ENCODE assay signal across 20 cellular contexts in the genomic region with DNA sequence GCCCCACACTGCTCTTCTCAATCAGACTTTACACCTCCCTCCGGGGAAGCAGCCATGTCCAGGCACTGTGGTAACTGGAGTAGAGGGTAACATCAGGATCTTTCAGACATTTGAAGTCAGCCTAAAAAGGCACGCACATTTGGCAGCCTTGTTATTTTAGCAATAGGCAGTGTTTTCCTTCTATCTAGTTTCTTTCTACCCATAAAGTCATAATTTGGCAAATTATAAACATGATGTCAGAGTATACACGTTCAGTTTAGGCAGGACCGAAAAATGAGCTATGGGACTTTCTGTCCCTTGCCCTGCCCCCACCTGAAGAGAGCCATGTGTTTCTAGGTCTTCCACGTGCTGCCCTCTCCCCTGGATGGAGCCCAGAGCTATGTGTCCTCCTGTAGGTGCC.
"Had no signal": no experiment of that assay in that cellular context is flagged by ENCODE, and none has a peak within 500 bp of the region (broad histone marks: within the 10 kb centered on the region; RNA-seq: fewer than 3 reads in every experiment).

No MANE protein-coding gene starts in this region.

- H3K4me3 ChIP-seq: gastroesophageal sphincter, heart right ventricle, prostate gland, right atrium auricular region, SJSA1, tibial nerve had no signal

- H3K27me3 Mint-ChIP-seq: activated B cell treated with CpG ODN at 0.5 μM for 24 hours; activated naive CD8-positive, alpha-beta T cell treated with anti-CD3 and anti-CD28 coated beads for 36 hours; activated T-helper 17 cell treated with anti-CD3 and anti-CD28 coated beads, Interleukin-2, amount 50 U/mL, for 72 hours had no signal

- ATAC-seq: activated T-helper 17 cell treated with anti-CD3 and anti-CD28 coated beads, Interleukin-2, amount 50 U/mL, for 72 hours; gastroesophageal sphincter; left ventricle myocardium superior; stimulated activated naive CD8-positive, alpha-beta T cell treated with anti-CD3 and anti-CD28 coated beads, Interleukin-15, Interleukin-2, amounts not matched to agents 100 U/mL and 50 U/mL, for 24 hours had no signal

- H3K27ac Mint-ChIP-seq: activated B cell treated with CpG ODN at 0.5 μM for 24 hours; activated naive CD8-positive, alpha-beta T cell treated with anti-CD3 and anti-CD28 coated beads for 36 hours had no signal

- H3K4me1 ChIP-seq: heart right ventricle, prostate gland, right atrium auricular region, SJSA1, tibial nerve had no signal

- H3K4me1 Mint-ChIP-seq: activated B cell treated with CpG ODN at 0.5 μM for 24 hours; activated naive CD8-positive, alpha-beta T cell treated with anti-CD3 and anti-CD28 coated beads for 36 hours had no signal

- H3K27me3 ChIP-seq: gastroesophageal sphincter, heart right ventricle, right atrium auricular region, SJSA1, tibial nerve had no signal

- H3K27ac ChIP-seq: heart right ventricle, prostate gland, right atrium auricular region, SJSA1 had no signal

- H3K4me3 Mint-ChIP-seq: activated B cell treated with CpG ODN at 0.5 μM for 24 hours; activated naive CD8-positive, alpha-beta T cell treated with anti-CD3 and anti-CD28 coated beads for 36 hours; activated T-helper 17 cell treated with anti-CD3 and anti-CD28 coated beads, Interleukin-2, amount 50 U/mL, for 72 hours had no signal

- H3K9me3 Mint-ChIP-seq: activated B cell treated with CpG ODN at 0.5 μM for 24 hours; activated naive CD8-positive, alpha-beta T cell treated with anti-CD3 and anti-CD28 coated beads for 36 hours; activated T-helper 17 cell treated with anti-CD3 and anti-CD28 coated beads, Interleukin-2, amount 50 U/mL, for 72 hours; immature natural killer cell had no signal

- H3K9me3 ChIP-seq: gastroesophageal sphincter, heart right ventricle, prostate gland, right atrium auricular region, SJSA1, tibial nerve had no signal

- DNase-seq: activated B cell treated with CpG ODN at 0.5 μM for 24 hours; activated CD4-positive, alpha-beta T cell treated with anti-CD3 and anti-CD28 coated beads for 4 hours; activated naive CD8-positive, alpha-beta T cell treated with anti-CD3 and anti-CD28 coated beads for 36 hours; activated T-cell treated with anti-CD3 and anti-CD28 coated beads for 4 hours; aorta; cerebellar nuclear complex; cortex of kidney; effector CD4-positive, alpha-beta T cell; heart right ventricle; immature natural killer cell; kidney glomerular epithelial cell; left ventricle myocardium superior; stimulated activated CD4-positive, alpha-beta T cell treated with anti-CD3 and anti-CD28 coated beads, Interleukin-2, amount 100 ng/mL, for 24 hours; stimulated activated naive CD8-positive, alpha-beta T cell treated with anti-CD3 and anti-CD28 coated beads, Interleukin-15, Interleukin-2, amounts not matched to agents 100 U/mL and 50 U/mL, for 24 hours had no signal
